ENCODE assay signal across 9 cellular contexts in genomic region chr11:71135112-71135511, GRCh38.
"Had no signal": no experiment of that assay in that cellular context is flagged by ENCODE, and none has a peak within 500 bp of the region (broad histone marks: within the 10 kb centered on the region; RNA-seq: fewer than 3 reads in every experiment).

No MANE protein-coding gene starts in this region.

- H3K4me3 Mint-ChIP-seq: GM23338, H9, HFFc6 had no signal

- FAIRE-seq: H1, H54, K562 had no signal

- H3K27ac Mint-ChIP-seq: GM23338, HFFc6 had no signal

- DNase-seq: H9, HCEC 1CT, HFFc6, IMR-90, KG1 had no signal

- ATAC-seq: GM23338, K562 had no signal

- H3K9me3 Mint-ChIP-seq: GM23338 had no signal
